ENCODE assay signal across 28 cellular contexts in the genomic region with DNA sequence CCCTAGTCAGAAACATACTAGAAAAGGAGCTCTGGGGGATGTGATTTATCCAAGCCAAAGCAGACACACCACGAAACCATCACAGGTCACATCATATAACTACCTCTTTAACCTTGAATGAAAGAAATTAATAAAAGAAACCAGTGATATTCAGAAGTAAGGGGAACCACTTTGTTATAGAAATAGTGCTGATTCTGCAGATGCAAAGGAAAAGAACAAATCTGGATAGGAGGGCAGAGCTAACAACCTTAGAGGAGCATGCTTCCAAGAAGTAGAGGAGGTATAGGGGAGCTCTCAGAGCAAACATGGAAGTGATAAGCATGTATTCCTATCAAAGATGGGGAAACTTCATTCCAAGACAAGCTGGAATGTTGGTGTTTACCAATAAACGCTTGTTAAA.
A peak's percentile ranks its signal among the peaks of the same experiment; 100 is the strongest.
DNase-seq lines count a peak whose midpoint lies in the region; ATAC-seq, FAIRE-seq and TF ChIP-seq lines count a peak whose summit lies in the region.
"Had no signal": no experiment of that assay in that cellular context is flagged by ENCODE, and none has a peak within 500 bp of the region (broad histone marks: within the 10 kb centered on the region; RNA-seq: fewer than 3 reads in every experiment).

No MANE protein-coding gene starts in this region.

- DNase-seq in stimulated activated naive CD8-positive, alpha-beta T cell treated with anti-CD3 and anti-CD28 coated beads, Interleukin-15, amount 100 ng/mL, for 72 hours, result no peak
- DNase-seq in H1 (ENCODE audit: low read depth in 1 of 2, low spot score in 2 of 2), result no peak
- no peak for DNase-seq in GF-D8 (lab: John Stamatoyannopoulos, UW)
- DNase-seq in sciatic nerve (ENCODE audit: low spot score), result no peak
- DNase-seq: caudate nucleus; CD8-positive, alpha-beta T cell; DMS 273 treated with DMSO at 0.1 percent for 48 hours; esophagus squamous epithelium; foreskin melanocyte; KG1; lower lobe of right lung; MM.1S; mucosa of descending colon; NCI-H2029; NCI-H69; nephron progenitor cell; pancreas; retina; small intestine; stimulated activated CD4-positive, alpha-beta T cell treated with anti-CD3 and anti-CD28 coated beads, Interleukin-1b, Interleukin-23, amount 100 ng/mL, for 48 hours; stimulated activated CD8-positive, alpha-beta memory T cell treated with anti-CD3 and anti-CD28 coated beads, Interleukin-4, amount 100 ng/mL, for 48 hours; T-helper 2 cell had no signal

- H3K79me1 ChIP-seq in H1 (ENCODE audit: low read depth, low read length), result no peaks in the 10 kb centered on the region

- H3K4me3 Mint-ChIP-seq in stimulated activated naive CD8-positive, alpha-beta T cell treated with anti-CD3 and anti-CD28 coated beads, Interleukin-15, Interleukin-2, amounts not matched to agents 100 ng/mL and 50 ng/mL, for 24 hours, result peak overlapping the region; percentile 6
- peak overlapping the region in 1 of 2 donors; percentile 41 for H3K4me3 Mint-ChIP-seq in stimulated activated naive CD8-positive, alpha-beta T cell treated with anti-CD3 and anti-CD28 coated beads, Interleukin-15, amount 100 ng/mL, for 72 hours
- H3K4me3 Mint-ChIP-seq: CD8-positive, alpha-beta T cell; nephron progenitor cell; type B pancreatic cell had no signal

- no peak for FAIRE-seq in H1 (lab: Jason Lieb, UNC)
- FAIRE-seq: endometrium, pancreas, small intestine had no signal

- H4K20me1 ChIP-seq in OCI-LY3 (ENCODE audit: insufficient read depth, low read length) (no peaks in the 10 kb centered on the region), H1 (replicated peaks in 1 of 2; ENCODE audit: control insufficient read depth in 1 of 2, insufficient read depth in 2 of 2, low read length in 2 of 2) (no peaks in the 10 kb centered on the region)

- no peak overlapping the region for H2BK5ac ChIP-seq in H1 (ENCODE audit: low read depth, low read length)

- CTCF ChIA-PET in H1 (lab: Charles Lee; ENCODE audit: partially characterized antibody), result interaction anchor here (0.8 to 1.3 kb wide), 2 partner anchors 42 to 159 kb away, joined by 3 to 4 read pairs; no protein-coding TSS in a partner anchor

- no peaks in the 10 kb centered on the region for H3K27me3 ChIP-seq in OCI-LY3 (ENCODE audit: low read depth, low read length)
- no peaks in the 10 kb centered on the region; a peak in 2 of 7 replicates for H3K27me3 ChIP-seq in H1 (replicated peaks in 1 of 4; ENCODE audit: control insufficient read depth in 3 of 4, extremely low read depth in 1 of 4, insufficient read depth in 3 of 4, low read length in 3 of 4)
- H3K27me3 ChIP-seq: esophagus squamous epithelium, pancreas had no signal

- no peak overlapping the region for H4K8ac ChIP-seq in H1 (ENCODE audit: extremely low read depth, insufficient read depth, low read length)

- no peak overlapping the region for H3K9ac ChIP-seq in OCI-LY3 (ENCODE audit: low read length)
- H3K9ac ChIP-seq in H1 (replicated peaks in 1 of 4; ENCODE audit: extremely low read depth in 1 of 4, low read depth in 3 of 4, low read length in 3 of 4), result no peak overlapping the region

- H4K5ac ChIP-seq in H1 (ENCODE audit: insufficient read length, low read depth, low read length), result no peak overlapping the region

- no peak overlapping the region for H3K56ac ChIP-seq in H1 (replicated peaks; ENCODE audit: insufficient read length, low read depth, low read length)

- H4K91ac ChIP-seq in H1 (replicated peaks; ENCODE audit: insufficient read length, low read length), result no peak overlapping the region

- peak overlapping the region; percentile 23 for H3K4ac ChIP-seq in H1 (replicated peaks; ENCODE audit: insufficient read length, low read depth, low read length)

- no peaks in the 10 kb centered on the region for H3K23me2 ChIP-seq in H1 (ENCODE audit: low read depth, low read length)

- H3K18ac ChIP-seq in H1 (ENCODE audit: extremely low read depth, low read length), result 0 out of 2 replicates have a peak overlapping the region, but pooled peaks have one; percentile 49

- 92% methylated on average over 2 of the region's 2 CpGs; no CpG with 5 or more reads in 1 of the 2 experiments for WGBS in H1 (ENCODE audit: extremely low coverage in 1 of 2, insufficient coverage in 1 of 2, insufficient read length in 1 of 2, insufficient replicate concordance in 2 of 2, low coverage in 1 of 2, low lambda C conversion rate in 2 of 2, missing lambda C conversion rate in 1 of 2), 2 experiments

- H3K4me1 ChIP-seq in OCI-LY3 (ENCODE audit: low read length) (peaks cover 39% of the 10 kb centered on the region), H1 (replicated peaks in 1 of 4; ENCODE audit: control insufficient read depth in 3 of 4, insufficient read depth in 4 of 4, low read length in 3 of 4) (peaks cover 1 to 9% (median 8%) of the 10 kb centered on the region in 4 experiments; a peak in 4 of 7 replicates)

- no peaks in the 10 kb centered on the region for H3K36me3 Mint-ChIP-seq in stimulated activated naive CD8-positive, alpha-beta T cell treated with anti-CD3 and anti-CD28 coated beads, Interleukin-15, Interleukin-2, amounts not matched to agents 100 ng/mL and 50 ng/mL, for 24 hours (ENCODE audit: low read depth)
- H3K36me3 Mint-ChIP-seq: CD8-positive, alpha-beta T cell; type B pancreatic cell had no signal

- H3K4me2 ChIP-seq in OCI-LY3 (ENCODE audit: low read length) (peak overlapping the region; percentile 19; the same call in 1 of the 2 replicates), H1 (ENCODE audit: insufficient read depth in 1 of 2, low read depth in 2 of 2, low read length in 2 of 2) (no peak overlapping the region)

- H3K14ac ChIP-seq in H1 (ENCODE audit: insufficient read length), result no peak overlapping the region

- H3K9me3 ChIP-seq in OCI-LY3 (ENCODE audit: insufficient read depth, low read length) (no peaks in the 10 kb centered on the region), H1 (ENCODE audit: insufficient read depth in 2 of 2, low read depth in 1 of 2, low read length in 1 of 2) (peaks cover 1 to 3% of the 10 kb centered on the region in 2 experiments; a peak in 1 of 4 replicates)
- H3K9me3 ChIP-seq: lower lobe of right lung, mucosa of descending colon, pancreas had no signal

- POLR2A ChIA-PET in H1 (lab: Charles Lee; ENCODE audit: partially characterized antibody), result no interaction called here

- H2AK5ac ChIP-seq in H1 (ENCODE audit: low read depth, low read length), result no peak overlapping the region

- TF ChIP-seq CTCF in OCI-LY3 (IDR thresholded peaks at IDR 0.05; ENCODE audit: low read depth, low read length) (no peak), H1 (IDR thresholded peaks at IDR 0.05; ENCODE audit: control extremely low read depth in 1 of 3, insufficient read depth in 1 of 3, low read depth in 1 of 3, low read length in 3 of 3) (no peak)

- no peak overlapping the region for H3K23ac ChIP-seq in H1 (ENCODE audit: insufficient read length)

- no peak for ATAC-seq in stimulated activated naive CD8-positive, alpha-beta T cell treated with anti-CD3 and anti-CD28 coated beads, Interleukin-15, amount 100 ng/mL, for 72 hours
- ATAC-seq in GM21825 (IDR thresholded peaks at IDR 0.05; ENCODE audit: unreplicated experiment), result no peak
- no peak for ATAC-seq in sciatic nerve
- ATAC-seq: CD8-positive, alpha-beta T cell; HCT116; lower lobe of right lung; mucosa of descending colon; pancreas had no signal

- no peaks in the 10 kb centered on the region for H3K27me3 Mint-ChIP-seq in stimulated activated naive CD8-positive, alpha-beta T cell treated with anti-CD3 and anti-CD28 coated beads, Interleukin-15, Interleukin-2, amounts not matched to agents 100 ng/mL and 50 ng/mL, for 24 hours
- no peaks in the 10 kb centered on the region for H3K27me3 Mint-ChIP-seq in stimulated activated naive CD8-positive, alpha-beta T cell treated with anti-CD3 and anti-CD28 coated beads, Interleukin-15, amount 100 ng/mL, for 72 hours
- H3K27me3 Mint-ChIP-seq: type B pancreatic cell had no signal

- TF ChIP-seq RAD21 in H1 (IDR thresholded peaks at IDR 0.05 in 1 of 2, conservative IDR thresholded peaks at IDR 0.05 in 1 of 2; ENCODE audit: low read depth in 2 of 2, low read length in 2 of 2), result no peak

- no peak for TF ChIP-seq POLR2A in H1 (IDR thresholded peaks at IDR 0.05; ENCODE audit: control extremely low read depth in 1 of 2, low read depth in 2 of 2, low read length in 2 of 2)

- peak overlapping the region; percentile 33; the same call in 1 of the 2 replicates for H3K27ac ChIP-seq in OCI-LY3 (ENCODE audit: low read length)
- H3K27ac ChIP-seq in H1 (ENCODE audit: low read depth, low read length), result no peak overlapping the region
- H3K27ac ChIP-seq: lower lobe of right lung, pancreas had no signal

- no peak overlapping the region for H2BK120ac ChIP-seq in H1 (replicated peaks; ENCODE audit: low read depth, low read length)

- intact Hi-C loops in sciatic nerve (cut with DNase I), result no loop called here

- no peak for TF ChIP-seq EP300 in H1 (IDR thresholded peaks at IDR 0.05; ENCODE audit: borderline replicate concordance in 1 of 2, low read depth in 2 of 2, low read length in 2 of 2)

- H3K4me1 Mint-ChIP-seq in stimulated activated naive CD8-positive, alpha-beta T cell treated with anti-CD3 and anti-CD28 coated beads, Interleukin-15, Interleukin-2, amounts not matched to agents 100 ng/mL and 50 ng/mL, for 24 hours (ENCODE audit: low read depth), result peaks cover 91% of the 10 kb centered on the region
- H3K4me1 Mint-ChIP-seq in stimulated activated naive CD8-positive, alpha-beta T cell treated with anti-CD3 and anti-CD28 coated beads, Interleukin-15, amount 100 ng/mL, for 72 hours, result peaks cover 82% of the 10 kb centered on the region

- H2BK12ac ChIP-seq in H1 (ENCODE audit: low read depth, low read length), result no peak overlapping the region

- no peaks in the 10 kb centered on the region for H3K36me3 ChIP-seq in OCI-LY3 (replicated peaks; ENCODE audit: low read depth, low read length)
- H3K36me3 ChIP-seq in H1 (ENCODE audit: control insufficient read depth in 2 of 4, insufficient read depth in 4 of 4, low read length in 3 of 4), result no peaks in the 10 kb centered on the region
- H3K36me3 ChIP-seq: esophagus squamous epithelium, lower lobe of right lung, pancreas had no signal

- H3K79me2 ChIP-seq in OCI-LY3 (ENCODE audit: low read length), result no peaks in the 10 kb centered on the region
- H3K79me2 ChIP-seq in H1 (ENCODE audit: control insufficient read depth in 1 of 2, insufficient read depth in 2 of 2, low read length in 2 of 2), result no peaks in the 10 kb centered on the region

- no peaks in the 10 kb centered on the region for H3K9me3 Mint-ChIP-seq in stimulated activated naive CD8-positive, alpha-beta T cell treated with anti-CD3 and anti-CD28 coated beads, Interleukin-15, Interleukin-2, amounts not matched to agents 100 ng/mL and 50 ng/mL, for 24 hours
- peaks cover 2 to 6% of the 10 kb centered on the region in 2 donors for H3K9me3 Mint-ChIP-seq in stimulated activated naive CD8-positive, alpha-beta T cell treated with anti-CD3 and anti-CD28 coated beads, Interleukin-15, amount 100 ng/mL, for 72 hours
- H3K9me3 Mint-ChIP-seq: CD8-positive, alpha-beta T cell; type B pancreatic cell had no signal

- H3K27ac Mint-ChIP-seq in stimulated activated naive CD8-positive, alpha-beta T cell treated with anti-CD3 and anti-CD28 coated beads, Interleukin-15, Interleukin-2, amounts not matched to agents 100 ng/mL and 50 ng/mL, for 24 hours, result peak overlapping the region; percentile 17
- H3K27ac Mint-ChIP-seq in stimulated activated naive CD8-positive, alpha-beta T cell treated with anti-CD3 and anti-CD28 coated beads, Interleukin-15, amount 100 ng/mL, for 72 hours, result peak overlapping the region in 1 of 2 donors; percentile 34
- H3K27ac Mint-ChIP-seq: nephron progenitor cell, type B pancreatic cell had no signal

- no peak overlapping the region for H2BK15ac ChIP-seq in H1 (ENCODE audit: low read length)

- peak overlapping the region; percentile 87 for H2BK20ac ChIP-seq in H1 (ENCODE audit: low read length)

- H3K4me3 ChIP-seq in OCI-LY3 (ENCODE audit: low read length) (no peak overlapping the region), H1 (ENCODE audit: extremely low read depth in 1 of 4, insufficient read depth in 2 of 4, low read depth in 3 of 4, low read length in 4 of 4) (no peak overlapping the region)
- H3K4me3 ChIP-seq: esophagus squamous epithelium, lower lobe of right lung, mucosa of descending colon, pancreas had no signal

- H2AFZ ChIP-seq in OCI-LY3 (ENCODE audit: low read depth, low read length) (no peak overlapping the region), H1 (ENCODE audit: low read length) (no peak overlapping the region)
